In genomic region chr5:87260604-87261200, GRCh38 we compare ENCODE assay signal across 17 cellular contexts. TPM values are rescaled to one million over a fixed set of nuclear protein-coding genes. Genes with fewer than 3 reads are reported as not detected.
DNase-seq lines count a peak whose midpoint lies in the region; FAIRE-seq and TF ChIP-seq lines count a peak whose summit lies in the region.
"Had no signal": no experiment of that assay in that cellular context is flagged by ENCODE, and none has a peak within 500 bp of the region (broad histone marks: within the 10 kb centered on the region; RNA-seq: fewer than 3 reads in every experiment).

No MANE protein-coding gene starts in this region.

- peaks cover 13% of the 10 kb centered on the region for H3K4me1 Mint-ChIP-seq in activated T-cell treated with anti-CD3 and anti-CD28 coated beads, Interleukin-2, amount 50 U/mL, for 24 hours (ENCODE audit: low read depth)
- H3K4me1 Mint-ChIP-seq in type B pancreatic cell (ENCODE audit: unreplicated experiment), result no peaks in the 10 kb centered on the region
- H3K4me1 Mint-ChIP-seq: IgD-negative memory B cell had no signal

- H3K36me3 ChIP-seq in mucosa of rectum (ENCODE audit: control insufficient read depth in 2 of 2, insufficient read depth in 2 of 2, low read length in 2 of 2), result no peaks in the 10 kb centered on the region

- H3K9me3 ChIP-seq in mucosa of rectum (ENCODE audit: control insufficient read depth in 2 of 2, low read length in 2 of 2), result no peaks in the 10 kb centered on the region

- no peaks in the 10 kb centered on the region for H3K36me3 Mint-ChIP-seq in activated T-cell treated with anti-CD3 and anti-CD28 coated beads, Interleukin-2, amount 50 U/mL, for 24 hours (ENCODE audit: low read depth)
- H3K36me3 Mint-ChIP-seq in type B pancreatic cell, result no peaks in the 10 kb centered on the region
- H3K36me3 Mint-ChIP-seq: IgD-negative memory B cell had no signal

- no peaks in the 10 kb centered on the region for H3K9me3 Mint-ChIP-seq in activated T-cell treated with anti-CD3 and anti-CD28 coated beads, Interleukin-2, amount 50 U/mL, for 24 hours
- no peaks in the 10 kb centered on the region for H3K9me3 Mint-ChIP-seq in type B pancreatic cell
- H3K9me3 Mint-ChIP-seq: IgD-negative memory B cell had no signal

- FAIRE-seq in colon (lab: Jason Lieb, UNC), result peak; percentile 88
- FAIRE-seq: H1 had no signal

- peaks cover 3 to 9% of the 10 kb centered on the region in 2 donors for H3K4me1 ChIP-seq in mucosa of rectum (ENCODE audit: control insufficient read depth in 2 of 2, insufficient read depth in 2 of 2, low read length in 2 of 2)

- H3K27ac ChIP-seq in mucosa of rectum (ENCODE audit: low read depth in 2 of 2, low read length in 2 of 2) (peak overlapping the region; percentile 58 to 75), dorsolateral prefrontal cortex (no peak overlapping the region)
- H3K27ac ChIP-seq: 22Rv1 had no signal

- H3K27me3 ChIP-seq in mucosa of rectum (ENCODE audit: control insufficient read depth in 2 of 2, insufficient read depth in 2 of 2, low read length in 2 of 2), result no peaks in the 10 kb centered on the region
- no peaks in the 10 kb centered on the region for H3K27me3 ChIP-seq in dorsolateral prefrontal cortex

- H3K27me3 Mint-ChIP-seq in activated T-cell treated with anti-CD3 and anti-CD28 coated beads, Interleukin-2, amount 50 U/mL, for 24 hours, result no peaks in the 10 kb centered on the region
- H3K27me3 Mint-ChIP-seq in type B pancreatic cell, result peaks cover 7% of the 10 kb centered on the region
- H3K27me3 Mint-ChIP-seq: IgD-negative memory B cell had no signal

- H3K4me3 ChIP-seq in mucosa of rectum (ENCODE audit: low read length in 2 of 2) (peak overlapping the region in 1 of 2 donors; percentile 23), dorsolateral prefrontal cortex (no peak overlapping the region)

- intact Hi-C loops in dorsolateral prefrontal cortex (cut with DNase I), result loop anchor here in 1 of 2 donors (10.0 kb wide), 3 partner anchors 134 to 636 kb away; no protein-coding TSS in a partner anchor

- no peak for TF ChIP-seq CTCF in type B pancreatic cell (conservative IDR thresholded peaks at IDR 0.05)
- no peak for TF ChIP-seq CTCF in dorsolateral prefrontal cortex (IDR thresholded peaks at IDR 0.05 in 54 of 56, conservative IDR thresholded peaks at IDR 0.05 in 2 of 56; ENCODE audit: low read depth in 1 of 56, partially characterized antibody in 56 of 56)

- H3K27ac Mint-ChIP-seq in activated T-cell treated with anti-CD3 and anti-CD28 coated beads, Interleukin-2, amount 50 U/mL, for 24 hours, result peak overlapping the region; percentile 20
- H3K27ac Mint-ChIP-seq in type B pancreatic cell, result peak overlapping the region; percentile 28
- H3K27ac Mint-ChIP-seq: IgD-negative memory B cell had no signal

- no peak overlapping the region for H3K4me3 Mint-ChIP-seq in activated T-cell treated with anti-CD3 and anti-CD28 coated beads, Interleukin-2, amount 50 U/mL, for 24 hours
- H3K4me3 Mint-ChIP-seq in type B pancreatic cell, result no peak overlapping the region
- H3K4me3 Mint-ChIP-seq: IgD-negative memory B cell had no signal

- DNase-seq in activated T-cell treated with anti-CD3 and anti-CD28 coated beads, Interleukin-2, amount 50 U/mL, for 24 hours, result no peak
- DNase-seq in activated T-cell treated with anti-CD3 and anti-CD28 coated beads for 4 hours (no peak), type B pancreatic cell (ENCODE audit: extremely low spot score, unreplicated experiment) (no peak), dorsolateral prefrontal cortex (no peak), RKO (ENCODE audit: low spot score) (no peak), kidney glomerular epithelial cell (lab: John Stamatoyannopoulos, UW) (no peak)
- DNase-seq: DMS 273 treated with DMSO at 0.1 percent for 48 hours; NCI-H1436; NCI-H2081 treated with DMSO at 0.1 percent for 48 hours; NCI-H524 treated with DMSO at 0.1 percent for 48 hours; NK-92 treated with Interleukin-12 subunit alpha and Interleukin-12 subunit beta, amount 100 ng/mL, for 24 hours; OCI-M1 had no signal

- peak overlapping the region in 1 of 2 donors; percentile 28 for H3K9ac ChIP-seq in mucosa of rectum (ENCODE audit: low read depth in 1 of 2, low read length in 2 of 2)

RNA-seq across cellular contexts. Expression of gene RASA1, which starts 7.0 kb away (rescaled TPM):
- total RNA-seq in type B pancreatic cell (ENCODE audit: low replicate concordance) (32.1 and 33.0 TPM in 2 replicates), dorsolateral prefrontal cortex (10 to 100 TPM; 31.7 to 73.6 (median 55.8) TPM)

Comparison
In these comparisons a context has a peak if more than half of its experiments do, and no peak if none do; other contexts are left out.
1. H3K27ac ChIP-seq: peak in mucosa of rectum (2 of 2); none in dorsolateral prefrontal cortex (0 of 59).